In genomic region chr6:20978176-20978614, GRCh38 we compare ENCODE assay signal across 10 cellular contexts.
DNase-seq lines count a peak whose midpoint lies in the region; ATAC-seq and TF ChIP-seq lines count a peak whose summit lies in the region.
"Had no signal": no experiment of that assay in that cellular context is flagged by ENCODE, and none has a peak within 500 bp of the region (broad histone marks: within the 10 kb centered on the region; RNA-seq: fewer than 3 reads in every experiment).

No MANE protein-coding gene starts in this region.

- no peaks in the 10 kb centered on the region for H3K27me3 Mint-ChIP-seq in activated CD4-positive, alpha-beta T cell treated with anti-CD3 and anti-CD28 coated beads, Interleukin-2, amount 10 ng/mL, durations not matched to agents 7 days and 5 days
- H3K27me3 Mint-ChIP-seq: activated CD4-positive, alpha-beta T cell treated with anti-CD3 and anti-CD28 coated beads, Interleukin-2, amount 10 ng/mL, durations not matched to agents 24 days and 14 days had no signal

- H3K4me1 Mint-ChIP-seq in activated CD4-positive, alpha-beta T cell treated with anti-CD3 and anti-CD28 coated beads, Interleukin-2, amount 10 ng/mL, durations not matched to agents 7 days and 5 days, result peaks cover 3% of the 10 kb centered on the region
- H3K4me1 Mint-ChIP-seq: activated CD4-positive, alpha-beta T cell treated with anti-CD3 and anti-CD28 coated beads, Interleukin-2, amount 10 ng/mL, durations not matched to agents 24 days and 14 days had no signal

- DNase-seq in GM12865 (ENCODE audit: low read depth) (peak; percentile 69), fibroblast of the aortic adventitia (ENCODE audit: low read depth) (peak; percentile 44), COLO829 (ENCODE audit: low spot score) (no peak)
- DNase-seq in activated CD4-positive, alpha-beta T cell treated with anti-CD3 and anti-CD28 coated beads, Interleukin-2, amount 10 ng/mL, durations not matched to agents 7 days and 5 days, result no peak
- DNase-seq: activated CD4-positive, alpha-beta T cell treated with anti-CD3 and anti-CD28 coated beads, Interleukin-2, amount 10 ng/mL, durations not matched to agents 24 days and 14 days; NCI-H2081 treated with DMSO at 0.1 percent for 48 hours had no signal

- no peak overlapping the region for H3K27ac Mint-ChIP-seq in activated CD4-positive, alpha-beta T cell treated with anti-CD3 and anti-CD28 coated beads, Interleukin-2, amount 10 ng/mL, durations not matched to agents 7 days and 5 days
- H3K27ac Mint-ChIP-seq: activated CD4-positive, alpha-beta T cell treated with anti-CD3 and anti-CD28 coated beads, Interleukin-2, amount 10 ng/mL, durations not matched to agents 24 days and 14 days had no signal

- no peaks in the 10 kb centered on the region for H3K36me3 Mint-ChIP-seq in activated CD4-positive, alpha-beta T cell treated with anti-CD3 and anti-CD28 coated beads, Interleukin-2, amount 10 ng/mL, durations not matched to agents 7 days and 5 days (ENCODE audit: low read depth)

- no peak overlapping the region for H3K4me3 ChIP-seq in GM12865 (ENCODE audit: low read depth, low read length)
- no peak overlapping the region for H3K4me3 ChIP-seq in fibroblast of the aortic adventitia (ENCODE audit: low read depth, low read length)

- POLR2A ChIA-PET in activated CD4-positive, alpha-beta T cell treated with anti-CD3 and anti-CD28 coated beads, Interleukin-2, amount 10 ng/mL, durations not matched to agents 7 days and 5 days (lab: Charles Lee), result no interaction called here

- peak; percentile 68 for ATAC-seq in GM21367 (IDR thresholded peaks at IDR 0.05; ENCODE audit: unreplicated experiment)
- peak; percentile 88 for ATAC-seq in HG03175 (IDR thresholded peaks at IDR 0.05; ENCODE audit: unreplicated experiment)
- ATAC-seq in GM19324 (IDR thresholded peaks at IDR 0.05; ENCODE audit: low FRiP score, unreplicated experiment), result no peak
- ATAC-seq in esophagus mucosa, result no peak

- CTCF ChIA-PET in activated CD4-positive, alpha-beta T cell treated with anti-CD3 and anti-CD28 coated beads, Interleukin-2, amount 10 ng/mL, durations not matched to agents 7 days and 5 days (lab: Charles Lee), result no interaction called here

- TF ChIP-seq CTCF in GM12865 (IDR thresholded peaks at IDR 0.05; ENCODE audit: insufficient read depth, low read depth, low read length, missing control alignments) (no peak), fibroblast of the aortic adventitia (IDR thresholded peaks at IDR 0.05; ENCODE audit: insufficient read depth, low read length) (no peak)

- H3K9me3 Mint-ChIP-seq in activated CD4-positive, alpha-beta T cell treated with anti-CD3 and anti-CD28 coated beads, Interleukin-2, amount 10 ng/mL, durations not matched to agents 7 days and 5 days, result peaks cover 6% of the 10 kb centered on the region

- no peak overlapping the region for H3K4me3 Mint-ChIP-seq in activated CD4-positive, alpha-beta T cell treated with anti-CD3 and anti-CD28 coated beads, Interleukin-2, amount 10 ng/mL, durations not matched to agents 7 days and 5 days
- H3K4me3 Mint-ChIP-seq: activated CD4-positive, alpha-beta T cell treated with anti-CD3 and anti-CD28 coated beads, Interleukin-2, amount 10 ng/mL, durations not matched to agents 24 days and 14 days had no signal

Comparison
In these comparisons a context has a peak if more than half of its experiments do, and no peak if none do; other contexts are left out.
1. DNase-seq: peak in GM12865 (single experiment) and fibroblast of the aortic adventitia (single experiment); none in COLO829 (single experiment) and activated CD4-positive, alpha-beta T cell treated with anti-CD3 and anti-CD28 coated beads, Interleukin-2, amount 10 ng/mL, durations not matched to agents 7 days and 5 days (single experiment).
2. ATAC-seq: peak in GM21367 (single experiment) and HG03175 (single experiment); none in GM19324 (single experiment) and esophagus mucosa (single experiment).